In genomic region chr9:109639666-109640231, GRCh38 we compare ENCODE assay signal across 1 cellular context.
TF ChIP-seq lines count a peak whose summit lies in the region.

No MANE protein-coding gene starts in this region.

TF ChIP-seq in HepG2, 621 proteins besides CTCF, POLR2A, EP300 and RAD21 (continued from another document):
- TF ChIP-seq THAP9 (CRISPR knock-in tag; IDR thresholded peaks at IDR 0.05; ENCODE audit: borderline replicate concordance): no peak
- TF ChIP-seq ZNF333 (CRISPR knock-in tag; IDR thresholded peaks at IDR 0.05; ENCODE audit: borderline replicate concordance): no peak
- no peak for TF ChIP-seq MIXL1 (CRISPR knock-in tag; IDR thresholded peaks at IDR 0.05)
- no peak for TF ChIP-seq PTBP1 (IDR thresholded peaks at IDR 0.05; ENCODE audit: low read depth, low read length, poor library complexity, severe bottlenecking)
- TF ChIP-seq MNT (IDR thresholded peaks at IDR 0.05): no peak
- TF ChIP-seq CHCHD3 (CRISPR knock-in tag; IDR thresholded peaks at IDR 0.05): no peak
- TF ChIP-seq ZNF143 (CRISPR knock-in tag; IDR thresholded peaks at IDR 0.05): no peak
- TF ChIP-seq ZNF329 (CRISPR knock-in tag; IDR thresholded peaks at IDR 0.05; ENCODE audit: low read depth): no peak
- TF ChIP-seq ZNF501 (CRISPR knock-in tag; IDR thresholded peaks at IDR 0.05): no peak
- no peak for TF ChIP-seq KDM1A (CRISPR knock-in tag; IDR thresholded peaks at IDR 0.05)
- no peak for TF ChIP-seq ZNF136 (CRISPR knock-in tag; IDR thresholded peaks at IDR 0.05; ENCODE audit: low read depth)
- TF ChIP-seq ZFP62 (CRISPR knock-in tag; IDR thresholded peaks at IDR 0.05): no peak
- no peak for TF ChIP-seq SSRP1 (CRISPR knock-in tag; IDR thresholded peaks at IDR 0.05)
- TF ChIP-seq POGK (CRISPR knock-in tag; conservative IDR thresholded peaks at IDR 0.05): no peak
- no peak for TF ChIP-seq ZNF614 (CRISPR knock-in tag; IDR thresholded peaks at IDR 0.05; ENCODE audit: borderline replicate concordance)
- no peak for TF ChIP-seq POGZ (CRISPR knock-in tag; IDR thresholded peaks at IDR 0.05)
- no peak for TF ChIP-seq NFYB (CRISPR knock-in tag; IDR thresholded peaks at IDR 0.05)
